21 cellular contexts compared by ENCODE assay signal in the genomic region with DNA sequence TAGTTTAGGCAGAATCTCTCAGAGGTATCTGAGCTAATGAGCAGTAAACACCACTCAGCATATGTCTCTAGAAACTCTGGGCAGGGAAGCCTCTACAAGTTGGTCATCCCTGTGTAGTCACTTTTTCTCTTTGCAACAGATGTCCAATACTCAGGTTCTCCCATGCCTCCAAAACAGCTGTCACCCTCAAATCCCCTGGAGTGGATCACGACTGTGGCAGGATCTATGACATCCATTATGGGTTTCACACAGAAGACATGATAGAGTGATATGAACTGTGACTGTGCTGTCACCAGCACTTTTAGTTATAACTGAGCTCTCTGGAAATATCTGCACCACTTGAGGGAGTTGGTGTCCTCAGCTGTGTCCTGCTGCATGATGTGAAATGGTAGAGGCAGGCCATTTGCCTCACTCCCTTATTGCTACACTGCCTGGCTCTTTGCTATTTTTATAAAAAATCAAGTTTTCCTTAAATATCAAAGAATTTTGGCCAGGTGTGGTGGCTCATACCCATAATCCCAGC. TPM values are rescaled to one million over a fixed set of nuclear protein-coding genes. Genes with fewer than 3 reads are reported as not detected.
DNase-seq lines count a peak whose midpoint lies in the region; ATAC-seq and TF ChIP-seq lines count a peak whose summit lies in the region.
"Had no signal": no experiment of that assay in that cellular context is flagged by ENCODE, and none has a peak within 500 bp of the region (broad histone marks: within the 10 kb centered on the region; RNA-seq: fewer than 3 reads in every experiment).

No MANE protein-coding gene starts in this region.

- H3K79me2 ChIP-seq in mammary epithelial cell (ENCODE audit: insufficient read depth, low read length), result no peaks in the 10 kb centered on the region

- H2AFZ ChIP-seq in mammary epithelial cell (ENCODE audit: low read depth, low read length), result no peak overlapping the region

- in situ Hi-C loops in mammary epithelial cell (cut with MboI; ENCODE audit: low sequenced_read_pairs in 2 of 2), result no loop called here

- H3K36me3 ChIP-seq in mammary epithelial cell (ENCODE audit: insufficient read depth, low read length), result no peaks in the 10 kb centered on the region
- H3K36me3 ChIP-seq: BE2C had no signal

- peaks cover 8% of the 10 kb centered on the region for H3K4me1 Mint-ChIP-seq in glutamatergic neuron (ENCODE audit: low read depth, unreplicated experiment)
- H3K4me1 Mint-ChIP-seq in activated CD4-positive, alpha-beta T cell treated with anti-CD3 and anti-CD28 coated beads, Interleukin-2, amount 10 ng/mL, durations not matched to agents 24 days and 14 days, result no peaks in the 10 kb centered on the region
- no peaks in the 10 kb centered on the region for H3K4me1 Mint-ChIP-seq in T-helper 2 cell treated with Interferon-gamma antibody and Interleukin-4, amounts not matched to agents 5 μg/mL and 100 μg/mL, for 36 hours (ENCODE audit: low read depth)
- H3K4me1 Mint-ChIP-seq: CD8-positive, alpha-beta memory T cell had no signal

- dilution Hi-C loops in mammary epithelial cell (cut with HindIII; ENCODE audit: low sequenced_read_pairs), result no loop called here

- H3K9me3 Mint-ChIP-seq in glutamatergic neuron (ENCODE audit: unreplicated experiment), result peaks cover 6% of the 10 kb centered on the region
- H3K9me3 Mint-ChIP-seq in activated CD4-positive, alpha-beta T cell treated with anti-CD3 and anti-CD28 coated beads, Interleukin-2, amount 10 ng/mL, durations not matched to agents 24 days and 14 days, result peaks cover 4% of the 10 kb centered on the region
- no peaks in the 10 kb centered on the region for H3K9me3 Mint-ChIP-seq in T-helper 2 cell treated with Interferon-gamma antibody and Interleukin-4, amounts not matched to agents 5 μg/mL and 100 μg/mL, for 36 hours
- H3K9me3 Mint-ChIP-seq: CD8-positive, alpha-beta memory T cell; HFFc6 had no signal

- CTCF ChIA-PET in mammary epithelial cell (lab: Charles Lee; ENCODE audit: low non-redundant PET), result no interaction called here

- no peaks in the 10 kb centered on the region for H3K4me1 ChIP-seq in mammary epithelial cell (ENCODE audit: insufficient read depth, low read length)
- H3K4me1 ChIP-seq: BE2C had no signal

- 80% methylated on average over 1 of the region's 1 CpG for WGBS in mammary epithelial cell (ENCODE audit: low coverage, missing lambda C conversion rate)

- no peak overlapping the region for H3K27ac ChIP-seq in mammary epithelial cell (ENCODE audit: insufficient read depth, low read depth, low read length)
- H3K27ac ChIP-seq: HL-60 had no signal

- no peak for ATAC-seq in GM18873 (IDR thresholded peaks at IDR 0.05; ENCODE audit: low FRiP score, unreplicated experiment)
- ATAC-seq: HCT116 had no signal

- TF ChIP-seq CTCF in glutamatergic neuron (IDR thresholded peaks at IDR 0.05; ENCODE audit: partially characterized antibody, unreplicated experiment) (no peak), mammary epithelial cell (conservative IDR thresholded peaks at IDR 0.05 in 1 of 2, IDR thresholded peaks at IDR 0.05 in 1 of 2; ENCODE audit: extremely low read depth in 1 of 2, insufficient read depth in 1 of 2, low read depth in 1 of 2, low read length in 2 of 2) (no peak)

- H3K4me2 ChIP-seq in mammary epithelial cell (ENCODE audit: insufficient read depth, low read depth, low read length), result no peak overlapping the region

- peak overlapping the region; percentile 78 for H3K27ac Mint-ChIP-seq in glutamatergic neuron (ENCODE audit: unreplicated experiment)
- H3K27ac Mint-ChIP-seq in activated CD4-positive, alpha-beta T cell treated with anti-CD3 and anti-CD28 coated beads, Interleukin-2, amount 10 ng/mL, durations not matched to agents 24 days and 14 days, result no peak overlapping the region
- H3K27ac Mint-ChIP-seq in T-helper 2 cell treated with Interferon-gamma antibody and Interleukin-4, amounts not matched to agents 5 μg/mL and 100 μg/mL, for 36 hours, result no peak overlapping the region
- H3K27ac Mint-ChIP-seq: CD4-positive, CD25-positive, alpha-beta regulatory T cell; HFFc6 had no signal

- H3K36me3 Mint-ChIP-seq in glutamatergic neuron (ENCODE audit: unreplicated experiment), result no peaks in the 10 kb centered on the region
- H3K36me3 Mint-ChIP-seq in activated CD4-positive, alpha-beta T cell treated with anti-CD3 and anti-CD28 coated beads, Interleukin-2, amount 10 ng/mL, durations not matched to agents 24 days and 14 days (ENCODE audit: low read depth), result no peaks in the 10 kb centered on the region
- no peaks in the 10 kb centered on the region for H3K36me3 Mint-ChIP-seq in T-helper 2 cell treated with Interferon-gamma antibody and Interleukin-4, amounts not matched to agents 5 μg/mL and 100 μg/mL, for 36 hours (ENCODE audit: low read depth)

- no peaks in the 10 kb centered on the region for H3K27me3 Mint-ChIP-seq in glutamatergic neuron (ENCODE audit: unreplicated experiment)
- peaks cover 2% of the 10 kb centered on the region for H3K27me3 Mint-ChIP-seq in activated CD4-positive, alpha-beta T cell treated with anti-CD3 and anti-CD28 coated beads, Interleukin-2, amount 10 ng/mL, durations not matched to agents 24 days and 14 days
- peaks cover 10% of the 10 kb centered on the region for H3K27me3 Mint-ChIP-seq in T-helper 2 cell treated with Interferon-gamma antibody and Interleukin-4, amounts not matched to agents 5 μg/mL and 100 μg/mL, for 36 hours (ENCODE audit: low read depth)
- H3K27me3 Mint-ChIP-seq: CD4-positive, CD25-positive, alpha-beta regulatory T cell; CD8-positive, alpha-beta memory T cell had no signal

- H3K9me3 ChIP-seq in mammary epithelial cell (replicated peaks; ENCODE audit: insufficient read depth, low read length), result no peaks in the 10 kb centered on the region
- H3K9me3 ChIP-seq: BE2C had no signal

- H4K20me1 ChIP-seq in mammary epithelial cell (ENCODE audit: insufficient read depth, low read length), result no peaks in the 10 kb centered on the region

- H3K27me3 ChIP-seq in mammary epithelial cell (ENCODE audit: insufficient read depth, low read length), result no peaks in the 10 kb centered on the region
- H3K27me3 ChIP-seq: BE2C had no signal

- no peak overlapping the region for H3K9ac ChIP-seq in mammary epithelial cell (ENCODE audit: insufficient read depth, low read length)

- no TSS peak for BruUV-seq in mammary epithelial cell (replicated peaks; lab: Mats Ljungman, UMichigan)

- intact Hi-C loops in mammary epithelial cell (cut with micrococcal nuclease), result no loop called here
- intact Hi-C loops in activated CD4-positive, alpha-beta T cell treated with anti-CD3 and anti-CD28 coated beads, Interleukin-2, amount 10 ng/mL, durations not matched to agents 24 days and 14 days (cut with micrococcal nuclease), result no loop called here

- H3K4me3 Mint-ChIP-seq in glutamatergic neuron (ENCODE audit: unreplicated experiment), result no peak overlapping the region
- no peak overlapping the region for H3K4me3 Mint-ChIP-seq in activated CD4-positive, alpha-beta T cell treated with anti-CD3 and anti-CD28 coated beads, Interleukin-2, amount 10 ng/mL, durations not matched to agents 24 days and 14 days
- no peak overlapping the region for H3K4me3 Mint-ChIP-seq in T-helper 2 cell treated with Interferon-gamma antibody and Interleukin-4, amounts not matched to agents 5 μg/mL and 100 μg/mL, for 36 hours
- H3K4me3 Mint-ChIP-seq: CD4-positive, CD25-positive, alpha-beta regulatory T cell; CD8-positive, alpha-beta memory T cell; HFFc6 had no signal

- H3K4me3 ChIP-seq in mammary epithelial cell (replicated peaks in 1 of 3; ENCODE audit: insufficient read depth in 1 of 3, low read depth in 2 of 3, low read length in 3 of 3), result no peak overlapping the region

- peak; percentile 80 for DNase-seq in DMS 273 (lab: John Stamatoyannopoulos, UW; ENCODE audit: unreplicated experiment)
- peak; percentile 63 for DNase-seq in DMS 273 treated with DMSO at 0.1 percent for 48 hours (lab: John Stamatoyannopoulos, UW)
- DNase-seq in NCI-H82 (lab: John Stamatoyannopoulos, UW), result peak; percentile 79
- DNase-seq in glutamatergic neuron, result no peak
- no peak for DNase-seq in mammary epithelial cell
- no peak for DNase-seq in activated CD4-positive, alpha-beta T cell treated with anti-CD3 and anti-CD28 coated beads, Interleukin-2, amount 10 ng/mL, durations not matched to agents 24 days and 14 days
- DNase-seq in T-helper 2 cell treated with Interferon-gamma antibody and Interleukin-4, amounts not matched to agents 5 μg/mL and 100 μg/mL, for 36 hours (ENCODE audit: low spot score), result no peak
- DNase-seq: ACHN; BE2C; C1 segment of cervical spinal cord; CD4-positive, CD25-positive, alpha-beta regulatory T cell; CD8-positive, alpha-beta memory T cell; COR-L47; DMS79 treated with DMSO at 0.1 percent for 48 hours; GF-D8; GOT3; H7; HFFc6 had no signal

RNA-seq across cellular contexts. Expression of a gene that starts 24.1 kb away (rescaled TPM):
- total RNA-seq in glutamatergic neuron (ENCODE audit: unreplicated experiment) (16.7 TPM), mammary epithelial cell (10 to 100 TPM; 13.1 to 32.3 TPM)
- 4.3 TPM for polyA plus RNA-seq in mammary epithelial cell
- 1.4 TPM for polyA minus RNA-seq in mammary epithelial cell
- total RNA-seq in activated CD4-positive, alpha-beta T cell treated with anti-CD3 and anti-CD28 coated beads, Interleukin-2, amount 10 ng/mL, durations not matched to agents 24 days and 14 days, result 8.8 and 9.2 TPM in 2 replicates

Comparison
In these comparisons a context has a peak if more than half of its experiments do, and no peak if none do; other contexts are left out.
1. DNase-seq: peak in DMS 273 (single experiment), DMS 273 treated with DMSO at 0.1 percent for 48 hours (single experiment) and NCI-H82 (single experiment); none in glutamatergic neuron (single experiment), mammary epithelial cell (single experiment), activated CD4-positive, alpha-beta T cell treated with anti-CD3 and anti-CD28 coated beads, Interleukin-2, amount 10 ng/mL, durations not matched to agents 24 days and 14 days (single experiment) and T-helper 2 cell treated with Interferon-gamma antibody and Interleukin-4, amounts not matched to agents 5 μg/mL and 100 μg/mL, for 36 hours (single experiment).